In genomic region chr7:116670409-116671036, GRCh38 we compare ENCODE assay signal across 22 cellular contexts. TPM values are rescaled to one million over a fixed set of nuclear protein-coding genes. Genes with fewer than 3 reads are reported as not detected.
DNase-seq lines count a peak whose midpoint lies in the region; ATAC-seq and TF ChIP-seq lines count a peak whose summit lies in the region.
"Had no signal": no experiment of that assay in that cellular context is flagged by ENCODE, and none has a peak within 500 bp of the region (broad histone marks: within the 10 kb centered on the region; RNA-seq: fewer than 3 reads in every experiment).

No MANE protein-coding gene starts in this region.

- H3K4me3 Mint-ChIP-seq in mesothelial cell of epicardium (peak overlapping the region; percentile 31), type B pancreatic cell (peak overlapping the region; percentile 92)

- TF ChIP-seq CTCF in body of pancreas (IDR thresholded peaks at IDR 0.05), result no peak
- no peak for TF ChIP-seq CTCF in mesothelial cell of epicardium (IDR thresholded peaks at IDR 0.05; ENCODE audit: unreplicated experiment)
- TF ChIP-seq CTCF in type B pancreatic cell (conservative IDR thresholded peaks at IDR 0.05), result no peak

- H3K4me3 ChIP-seq in body of pancreas, result no peak overlapping the region

- 26 to 35% methylated on average over 4 of the region's 4 CpGs for WGBS in body of pancreas, 2 donors

- no peak for TF ChIP-seq POLR2A in body of pancreas (IDR thresholded peaks at IDR 0.05)

- H3K4me1 Mint-ChIP-seq in mesothelial cell of epicardium (peaks cover 37% of the 10 kb centered on the region), type B pancreatic cell (ENCODE audit: unreplicated experiment) (peaks cover 23% of the 10 kb centered on the region)

- intact Hi-C loops in body of pancreas (cut with DNase I), result loop anchor here (10.0 kb wide), 1 partner anchor 114 kb away; no protein-coding TSS in a partner anchor

- H3K4me1 ChIP-seq in body of pancreas, result peaks cover 18% of the 10 kb centered on the region

- H3K9me3 ChIP-seq in body of pancreas, result no peaks in the 10 kb centered on the region
- H3K9me3 ChIP-seq: esophagus squamous epithelium, Peyer's patch, SK-N-SH, upper lobe of right lung had no signal

- H3K36me3 ChIP-seq in body of pancreas (replicated peaks in 1 of 2; ENCODE audit: insufficient read depth in 1 of 2, low read depth in 2 of 2), result no peaks in the 10 kb centered on the region
- H3K36me3 ChIP-seq: esophagus squamous epithelium, Peyer's patch, upper lobe of right lung had no signal

- peak overlapping the region in 3 of 4 donors; percentile 91 to 95 (median 94) for H3K27ac ChIP-seq in body of pancreas
- H3K27ac ChIP-seq: 22Rv1 had no signal

- DNase-seq in DMS53 (lab: John Stamatoyannopoulos, UW) (peak; percentile 50), DMS53 treated with DMSO at 0.1 percent for 48 hours (lab: John Stamatoyannopoulos, UW; ENCODE audit: unreplicated experiment) (no peak), body of pancreas (peak in 3 of 4 donors; percentile 19 to 33 (median 30)), mesothelial cell of epicardium (ENCODE audit: low spot score in 2 of 2, unreplicated experiment in 2 of 2) (no peak), type B pancreatic cell (ENCODE audit: extremely low spot score, unreplicated experiment) (no peak), GF-D8 (lab: John Stamatoyannopoulos, UW) (no peak)
- DNase-seq: activated CD8-positive, alpha-beta T cell treated with anti-CD3 and anti-CD28 coated beads for 36 hours; activated naive CD4-positive, alpha-beta T cell; anterior cingulate cortex; effector CD4-positive, alpha-beta T cell; esophagus squamous epithelium; left colon; MM.1S; NCI-H187 treated with DMSO at 0.1 percent for 48 hours; Peyer's patch; SK-N-SH; stimulated activated CD4-positive, alpha-beta T cell treated with anti-CD3 and anti-CD28 coated beads, Interleukin-4, amount 100 ng/mL, for 4 hours; upper lobe of right lung had no signal

- peaks cover 23% of the 10 kb centered on the region for H3K27me3 Mint-ChIP-seq in mesothelial cell of epicardium (ENCODE audit: low read depth)
- peaks cover 37% of the 10 kb centered on the region for H3K27me3 Mint-ChIP-seq in type B pancreatic cell

- no peaks in the 10 kb centered on the region for H3K36me3 Mint-ChIP-seq in mesothelial cell of epicardium
- no peaks in the 10 kb centered on the region for H3K36me3 Mint-ChIP-seq in type B pancreatic cell

- H3K9me3 Mint-ChIP-seq in mesothelial cell of epicardium, result no peaks in the 10 kb centered on the region
- no peaks in the 10 kb centered on the region for H3K9me3 Mint-ChIP-seq in type B pancreatic cell
- H3K9me3 Mint-ChIP-seq: activated CD8-positive, alpha-beta T cell treated with anti-CD3 and anti-CD28 coated beads for 36 hours had no signal

- ATAC-seq in body of pancreas (no peak), GM21576 (IDR thresholded peaks at IDR 0.05; ENCODE audit: unreplicated experiment) (no peak), GM21367 (IDR thresholded peaks at IDR 0.05; ENCODE audit: unreplicated experiment) (no peak)
- ATAC-seq: activated CD8-positive, alpha-beta T cell treated with anti-CD3 and anti-CD28 coated beads for 36 hours; left colon; upper lobe of right lung had no signal

- H3K27ac Mint-ChIP-seq in mesothelial cell of epicardium (no peak overlapping the region), type B pancreatic cell (no peak overlapping the region)
- H3K27ac Mint-ChIP-seq: activated CD8-positive, alpha-beta T cell treated with anti-CD3 and anti-CD28 coated beads for 36 hours; B cell had no signal

- no peaks in the 10 kb centered on the region for H3K27me3 ChIP-seq in body of pancreas
- H3K27me3 ChIP-seq: Peyer's patch had no signal

RNA-seq across cellular contexts. Expression of gene MET, which starts 1.5 kb away (rescaled TPM):
- 10 to 100 TPM; 21.3 to 23.7 TPM for total RNA-seq in body of pancreas
- 21.1 to 22.8 TPM (median 22.3 TPM) in 3 replicates for total RNA-seq in mesothelial cell of epicardium
- 34.2 and 49.1 TPM in 2 replicates for total RNA-seq in type B pancreatic cell (ENCODE audit: low replicate concordance)

Comparison
In these comparisons a context has a peak if more than half of its experiments do, and no peak if none do; other contexts are left out.
1. DNase-seq: peak in DMS53 (single experiment) and body of pancreas (3 of 4); none in DMS53 treated with DMSO at 0.1 percent for 48 hours (single experiment), mesothelial cell of epicardium (0 of 2), type B pancreatic cell (single experiment) and GF-D8 (single experiment).